1 cellular context compared by ENCODE assay signal in genomic region chr1:248858891-248859889, GRCh38.
TF ChIP-seq lines count a peak whose summit lies in the region.

TSS of gene ZNF692 (minus strand) at chr1:248859085. CDS start at chr1:248858309, 776 bp downstream.

TF ChIP-seq in HepG2, 621 proteins besides CTCF, POLR2A, EP300 and RAD21 (continued from another document and continues in another):
- no peak for TF ChIP-seq THYN1 (CRISPR knock-in tag; IDR thresholded peaks at IDR 0.05; ENCODE audit: borderline replicate concordance, low read depth)
- TF ChIP-seq MLXIP (CRISPR knock-in tag; IDR thresholded peaks at IDR 0.05; ENCODE audit: borderline replicate concordance) = no peak
- no peak for TF ChIP-seq WIZ (CRISPR knock-in tag; IDR thresholded peaks at IDR 0.05)
- TF ChIP-seq MXI1 (IDR thresholded peaks at IDR 0.05; ENCODE audit: borderline replicate concordance, low read depth, low read length) = 0 out of 3 replicates have a peak, but pooled peaks have one; percentile 34
- peak; percentile 91; the same call in 1 of the 2 replicates for TF ChIP-seq RFXANK (CRISPR knock-in tag; IDR thresholded peaks at IDR 0.05)
- no peak for TF ChIP-seq ZNF225 (CRISPR knock-in tag; IDR thresholded peaks at IDR 0.05)
- 0 out of 2 replicates have a peak, but pooled peaks have one; percentile 53 for TF ChIP-seq ZNF766 (CRISPR knock-in tag; IDR thresholded peaks at IDR 0.05; ENCODE audit: borderline replicate concordance)
- TF ChIP-seq YEATS4 (CRISPR knock-in tag; IDR thresholded peaks at IDR 0.05; ENCODE audit: borderline replicate concordance) = 0 out of 2 replicates have a peak, but pooled peaks have one; percentile 29
- TF ChIP-seq ZNF616 (CRISPR knock-in tag; IDR thresholded peaks at IDR 0.05; ENCODE audit: low read depth) = no peak
- 0 out of 2 replicates have a peak, but pooled peaks have one; percentile 36 for TF ChIP-seq ZNF557 (CRISPR knock-in tag; IDR thresholded peaks at IDR 0.05)
- TF ChIP-seq ZBTB10 (CRISPR knock-in tag; IDR thresholded peaks at IDR 0.05; ENCODE audit: borderline replicate concordance) = no peak
- 0 out of 2 replicates have a peak, but pooled peaks have one; percentile 63 for TF ChIP-seq ZNF619 (CRISPR knock-in tag; IDR thresholded peaks at IDR 0.05)
- no peak for TF ChIP-seq ZNF737 (CRISPR knock-in tag; IDR thresholded peaks at IDR 0.05; ENCODE audit: borderline replicate concordance)
- peak; percentile 63; the same call in 1 of the 2 replicates for TF ChIP-seq HDAC2 (CRISPR knock-in tag; IDR thresholded peaks at IDR 0.05)
- no peak for TF ChIP-seq ZNF597 (CRISPR knock-in tag; IDR thresholded peaks at IDR 0.05)
- no peak for TF ChIP-seq JUN (CRISPR knock-in tag; IDR thresholded peaks at IDR 0.05)
- peak; percentile 71 for TF ChIP-seq TAF15 (IDR thresholded peaks at IDR 0.05; ENCODE audit: low read depth, low read length, poor library complexity, severe bottlenecking)
- TF ChIP-seq ARNT (IDR thresholded peaks at IDR 0.05) = no peak
- peak; percentile 8; the same call in 1 of the 2 replicates for TF ChIP-seq MIER3 (CRISPR knock-in tag; IDR thresholded peaks at IDR 0.05; ENCODE audit: borderline replicate concordance)
- TF ChIP-seq ZFP36L2 (CRISPR knock-in tag; IDR thresholded peaks at IDR 0.05) = no peak
- TF ChIP-seq GATAD1 (CRISPR knock-in tag; IDR thresholded peaks at IDR 0.05) = peak; percentile 69; the same call in 1 of the 2 replicates
- TF ChIP-seq BCLAF1 (IDR thresholded peaks at IDR 0.05) = no peak
- no peak; the same call in 1 of the 2 replicates for TF ChIP-seq ZNF160 (CRISPR knock-in tag; IDR thresholded peaks at IDR 0.05)
- no peak for TF ChIP-seq ZNF629 (CRISPR knock-in tag; conservative IDR thresholded peaks at IDR 0.05)
- no peak for TF ChIP-seq RARA (CRISPR knock-in tag; IDR thresholded peaks at IDR 0.05)
- no peak for TF ChIP-seq ZNF138 (CRISPR knock-in tag; IDR thresholded peaks at IDR 0.05; ENCODE audit: low read depth)
- TF ChIP-seq AHDC1 (CRISPR knock-in tag; IDR thresholded peaks at IDR 0.05; ENCODE audit: borderline replicate concordance) = 0 out of 2 replicates have a peak, but pooled peaks have one; percentile 55
- TF ChIP-seq HNF4A (CRISPR knock-in tag; IDR thresholded peaks at IDR 0.05) = no peak
- no peak for TF ChIP-seq SETDB1 (CRISPR knock-in tag; IDR thresholded peaks at IDR 0.05; ENCODE audit: borderline replicate concordance)
- TF ChIP-seq NR2F2 (IDR thresholded peaks at IDR 0.05; ENCODE audit: borderline replicate concordance, low read depth) = 0 out of 2 replicates have a peak, but pooled peaks have one; percentile 20
- no peak for TF ChIP-seq LRRFIP1 (CRISPR knock-in tag; conservative IDR thresholded peaks at IDR 0.05)
- no peak for TF ChIP-seq MXD1 (CRISPR knock-in tag; IDR thresholded peaks at IDR 0.05)
- no peak for TF ChIP-seq TRIM22 (IDR thresholded peaks at IDR 0.05)
- no peak for TF ChIP-seq MTF2 (CRISPR knock-in tag; IDR thresholded peaks at IDR 0.05; ENCODE audit: borderline replicate concordance)
- TF ChIP-seq NONO (IDR thresholded peaks at IDR 0.05) = no peak
- TF ChIP-seq NONO (CRISPR knock-in tag; conservative IDR thresholded peaks at IDR 0.05) = 0 out of 2 replicates have a peak, but pooled peaks have one; percentile 48
- TF ChIP-seq FOXA3 (CRISPR knock-in tag; IDR thresholded peaks at IDR 0.05) = 0 out of 2 replicates have a peak, but pooled peaks have one; percentile 6
- peak; percentile 67; the same call in 1 of the 2 replicates for TF ChIP-seq ZSCAN21 (CRISPR knock-in tag; IDR thresholded peaks at IDR 0.05; ENCODE audit: borderline replicate concordance)
- no peak for TF ChIP-seq ZNF562 (CRISPR knock-in tag; IDR thresholded peaks at IDR 0.05; ENCODE audit: borderline replicate concordance)
- TF ChIP-seq CREM (IDR thresholded peaks at IDR 0.05) = no peak; the same call in 1 of the 2 replicates
- TF ChIP-seq CREM (CRISPR knock-in tag; IDR thresholded peaks at IDR 0.05) = no peak
- peak; percentile 81; the same call in 1 of the 2 replicates for TF ChIP-seq NRL (CRISPR knock-in tag; IDR thresholded peaks at IDR 0.05; ENCODE audit: borderline replicate concordance)
